ENCODE assay signal across 15 cellular contexts in genomic region chr17:57543230-57543629, GRCh38.
DNase-seq lines count a peak whose midpoint lies in the region; ATAC-seq and TF ChIP-seq lines count a peak whose summit lies in the region.
"Had no signal": no experiment of that assay in that cellular context is flagged by ENCODE, and none has a peak within 500 bp of the region (broad histone marks: within the 10 kb centered on the region; RNA-seq: fewer than 3 reads in every experiment).

No MANE protein-coding gene starts in this region.

- CTCF ChIA-PET in OCI-LY7 (lab: Charles Lee; ENCODE audit: unreplicated experiment): interaction anchor here (0.6 kb wide), 1 partner anchor 12 kb away, joined by 3 read pairs; no protein-coding TSS in a partner anchor

- POLR2A ChIA-PET in OCI-LY7 (lab: Charles Lee): interaction anchor here (1.0 kb wide), 2 partner anchors 18 to 46 kb away, joined by 3 to 4 read pairs; no protein-coding TSS in a partner anchor

- H3K79me2 ChIP-seq in DND-41 (ENCODE audit: insufficient read depth, low read length) (peaks cover 99% of the 10 kb centered on the region), OCI-LY7 (ENCODE audit: insufficient read depth, low read depth, low read length) (no peaks in the 10 kb centered on the region)

- H2AFZ ChIP-seq in DND-41 (ENCODE audit: low read depth, low read length): no peak overlapping the region
- H2AFZ ChIP-seq in OCI-LY7 (ENCODE audit: low read length): no peak overlapping the region

- ATAC-seq in DND-41 (ENCODE audit: insufficient read depth, low read depth): no peak
- no peak for ATAC-seq in GM18498 (IDR thresholded peaks at IDR 0.05; ENCODE audit: unreplicated experiment)
- ATAC-seq in GM19467 (IDR thresholded peaks at IDR 0.05; ENCODE audit: unreplicated experiment): no peak

- DNase-seq in DND-41 (no peak), OCI-LY7 (ENCODE audit: low spot score) (no peak), pons (ENCODE audit: low spot score) (no peak)
- DNase-seq: GF-D8, GOT3, NCI-H1436, NCI-H2029 treated with DMSO at 0.1 percent for 48 hours, NCI-H2171 treated with DMSO at 0.1 percent for 48 hours, NCI-H446 treated with DMSO at 0.1 percent for 48 hours had no signal

- H3K4me2 ChIP-seq in DND-41 (ENCODE audit: insufficient read depth, low read length) (no peak overlapping the region), OCI-LY7 (ENCODE audit: low read length) (peak overlapping the region; percentile 50)

- H3K27me3 ChIP-seq in DND-41 (ENCODE audit: insufficient read depth, low read length, poor library complexity) (no peaks in the 10 kb centered on the region), layer of hippocampus (ENCODE audit: control insufficient read depth, insufficient read depth, low read length) (no peaks in the 10 kb centered on the region)
- H3K27me3 ChIP-seq: SJSA1 had no signal

- H3K9me3 ChIP-seq in DND-41 (ENCODE audit: insufficient read depth, low read length, severe bottlenecking) (no peaks in the 10 kb centered on the region), OCI-LY7 (ENCODE audit: low read length) (no peaks in the 10 kb centered on the region)
- H3K9me3 ChIP-seq: SJSA1 had no signal

- intact Hi-C loops in OCI-LY7 (cut with micrococcal nuclease; ENCODE audit: unreplicated experiment): no loop called here

- TF ChIP-seq CTCF in DND-41 (IDR thresholded peaks at IDR 0.05; ENCODE audit: borderline replicate concordance, extremely low read depth, low read length, poor library complexity, severe bottlenecking): no peak
- no peak for TF ChIP-seq CTCF in OCI-LY7 (conservative IDR thresholded peaks at IDR 0.05; ENCODE audit: low read length)

- H3K4me1 ChIP-seq in DND-41 (ENCODE audit: insufficient read depth, low read length): peaks cover 100% of the 10 kb centered on the region
- H3K4me1 ChIP-seq in OCI-LY7 (ENCODE audit: insufficient read depth, low read length, poor library complexity, severe bottlenecking): peaks cover 81% of the 10 kb centered on the region

- no peaks in the 10 kb centered on the region for H3K9me2 ChIP-seq in OCI-LY7 (ENCODE audit: insufficient read depth, low read length)

- H3K27ac ChIP-seq in DND-41 (ENCODE audit: low read length) (peak overlapping the region; percentile 98), OCI-LY7 (ENCODE audit: low read depth, low read length, poor library complexity, severe bottlenecking) (no peak overlapping the region), layer of hippocampus (ENCODE audit: low read depth, low read length) (peak overlapping the region; percentile 14), temporal lobe (ENCODE audit: low read depth, low read length) (peak overlapping the region; percentile 31)
- H3K27ac ChIP-seq: HL-60, SJSA1 had no signal

- H3K4me3 ChIP-seq in DND-41 (ENCODE audit: low read depth in 1 of 2, low read length in 2 of 2): no peak overlapping the region
- H3K4me3 ChIP-seq in OCI-LY7 (ENCODE audit: low read depth, low read length, poor library complexity, severe bottlenecking): no peak overlapping the region
- H3K4me3 ChIP-seq: SJSA1 had no signal

- H4K20me1 ChIP-seq in DND-41 (ENCODE audit: insufficient read depth, low read length) (no peaks in the 10 kb centered on the region), OCI-LY7 (ENCODE audit: insufficient read depth, low read length) (no peaks in the 10 kb centered on the region)

- no TSS peak for BruUV-seq in OCI-LY7 (replicated peaks; lab: Mats Ljungman, UMichigan)

- H3K36me3 ChIP-seq in DND-41 (ENCODE audit: insufficient read depth, low read length) (peaks cover 74% of the 10 kb centered on the region), OCI-LY7 (ENCODE audit: insufficient read depth, low read length) (no peaks in the 10 kb centered on the region)
- H3K36me3 ChIP-seq: SJSA1 had no signal

- H3K9ac ChIP-seq in DND-41 (ENCODE audit: low read depth, low read length): peak overlapping the region; percentile 22
